ENCODE assay signal across 8 cellular contexts in genomic region chr11:119721129-119722120, GRCh38. TPM values are rescaled to one million over a fixed set of nuclear protein-coding genes. Genes with fewer than 3 reads are reported as not detected.
DNase-seq lines count a peak whose midpoint lies in the region; ATAC-seq and TF ChIP-seq lines count a peak whose summit lies in the region.

No MANE protein-coding gene starts in this region.

- H3K27me3 Mint-ChIP-seq in natural killer cell (ENCODE audit: low read depth in 2 of 2) = peaks cover 26 to 42% of the 10 kb centered on the region in 2 donors
- H3K27me3 Mint-ChIP-seq in activated naive CD4-positive, alpha-beta T cell treated with anti-CD3 and anti-CD28 coated beads, Interleukin-2, amount 10 ng/mL, durations not matched to agents 7 days and 5 days = peaks cover 27% of the 10 kb centered on the region

- H3K4me1 ChIP-seq in HAP-1 (peaks cover 5% of the 10 kb centered on the region), ascending aorta (no peaks in the 10 kb centered on the region)

- intact Hi-C loops in ascending aorta (cut with DNase I) = loop anchor here (10.0 kb wide), 2 partner anchors 337 to 367 kb away; partner anchors contain the start of gene USP2
- intact Hi-C loops in left colon (cut with DNase I, micrococcal nuclease) = no loop called here
- intact Hi-C loops in natural killer cell (cut with micrococcal nuclease) = no loop called here

- H3K4me1 Mint-ChIP-seq in natural killer cell = peaks cover 0 to 21% of the 10 kb centered on the region in 2 donors
- no peaks in the 10 kb centered on the region for H3K4me1 Mint-ChIP-seq in activated naive CD4-positive, alpha-beta T cell treated with anti-CD3 and anti-CD28 coated beads, Interleukin-2, amount 10 ng/mL, durations not matched to agents 7 days and 5 days

- H3K4me3 ChIP-seq in HAP-1 (no peak overlapping the region), ascending aorta (no peak overlapping the region)

- no peak overlapping the region for H3K27ac Mint-ChIP-seq in natural killer cell
- H3K27ac Mint-ChIP-seq in activated naive CD4-positive, alpha-beta T cell treated with anti-CD3 and anti-CD28 coated beads, Interleukin-2, amount 10 ng/mL, durations not matched to agents 7 days and 5 days = no peak overlapping the region

- no peaks in the 10 kb centered on the region for H3K36me3 Mint-ChIP-seq in natural killer cell
- no peaks in the 10 kb centered on the region for H3K36me3 Mint-ChIP-seq in activated naive CD4-positive, alpha-beta T cell treated with anti-CD3 and anti-CD28 coated beads, Interleukin-2, amount 10 ng/mL, durations not matched to agents 7 days and 5 days

- CTCF ChIA-PET in activated naive CD4-positive, alpha-beta T cell treated with anti-CD3 and anti-CD28 coated beads, Interleukin-2, amount 10 ng/mL, durations not matched to agents 7 days and 5 days (lab: Charles Lee) = interaction anchor here (0.6 to 2.3 kb wide), 4 partner anchors 8 to 1940 kb away, joined by 3 to 11 read pairs (median 5); partner anchors contain the start of gene NECTIN1

- DNase-seq in AG08396 (ENCODE audit: low spot score) (peak; percentile 53), HAP-1 (ENCODE audit: low spot score in 2 of 2) (peak; percentile 18 to 72), ascending aorta (ENCODE audit: low spot score in 2 of 2) (no peak), left colon (peak in 1 of 2 donors; percentile 57), natural killer cell (no peak), NCI-H2107 (lab: John Stamatoyannopoulos, UW) (no peak)
- no peak for DNase-seq in activated naive CD4-positive, alpha-beta T cell treated with anti-CD3 and anti-CD28 coated beads, Interleukin-2, amount 10 ng/mL, durations not matched to agents 7 days and 5 days

- in situ Hi-C loops in HAP-1 (cut with MboI; ENCODE audit: low sequenced_read_pairs) = no loop called here

- H3K27me3 ChIP-seq in HAP-1 (ENCODE audit: low read depth) (no peaks in the 10 kb centered on the region), ascending aorta (no peaks in the 10 kb centered on the region)

- H3K36me3 ChIP-seq in HAP-1 (replicated peaks) (no peaks in the 10 kb centered on the region), ascending aorta (no peaks in the 10 kb centered on the region)

- H3K27ac ChIP-seq in ascending aorta = no peak overlapping the region

- TF ChIP-seq CTCF in ascending aorta (IDR thresholded peaks at IDR 0.05) (peak in 2 of 3 experiments; percentile 5 to 35), natural killer cell (IDR thresholded peaks at IDR 0.05) (no peak)

- H3K4me3 Mint-ChIP-seq in natural killer cell = no peak overlapping the region
- H3K4me3 Mint-ChIP-seq in activated naive CD4-positive, alpha-beta T cell treated with anti-CD3 and anti-CD28 coated beads, Interleukin-2, amount 10 ng/mL, durations not matched to agents 7 days and 5 days = no peak overlapping the region

- H3K9me3 Mint-ChIP-seq in natural killer cell = no peaks in the 10 kb centered on the region
- H3K9me3 Mint-ChIP-seq in activated naive CD4-positive, alpha-beta T cell treated with anti-CD3 and anti-CD28 coated beads, Interleukin-2, amount 10 ng/mL, durations not matched to agents 7 days and 5 days = no peaks in the 10 kb centered on the region

- H3K9me3 ChIP-seq in HAP-1 (no peaks in the 10 kb centered on the region), ascending aorta (no peaks in the 10 kb centered on the region)

- peak; percentile 64 for ATAC-seq in left colon
- ATAC-seq in natural killer cell = no peak
- ATAC-seq in GM21390 (IDR thresholded peaks at IDR 0.05; ENCODE audit: unreplicated experiment) = no peak

RNA-seq across cellular contexts. Expression of gene NECTIN1, which starts 7.6 kb away (rescaled TPM):
- 1.6 TPM for total RNA-seq in ascending aorta
- total RNA-seq in left colon = 10 to 100 TPM; 43.9 to 44.1 TPM
- 10 to 100 TPM in 1 of 3 donors, 1 to 10 TPM in 2; 5.8 to 18.8 (median 7.8) TPM for total RNA-seq in natural killer cell

Comparison
In these comparisons a context has a peak if more than half of its experiments do, and no peak if none do; other contexts are left out.
1. DNase-seq: peak in AG08396 (single experiment) and HAP-1 (2 of 2); none in ascending aorta (0 of 2), natural killer cell (single experiment), activated naive CD4-positive, alpha-beta T cell treated with anti-CD3 and anti-CD28 coated beads, Interleukin-2, amount 10 ng/mL, durations not matched to agents 7 days and 5 days (single experiment) and NCI-H2107 (single experiment).